Comparison of ENCODE assay signal across 29 cellular contexts in genomic region chr3:49628249-49628648, GRCh38.
"Had no signal": no experiment of that assay in that cellular context is flagged by ENCODE, and none has a peak within 500 bp of the region (broad histone marks: within the 10 kb centered on the region; RNA-seq: fewer than 3 reads in every experiment).

No MANE protein-coding gene starts in this region.

- H3K4me2 ChIP-seq: KMS-11, PC-9 had no signal

- H3K9me3 ChIP-seq: SJCRH30 had no signal

- H2AFZ ChIP-seq: PC-9 had no signal

- H3K4me1 ChIP-seq: SJCRH30 had no signal

- H3K27me3 ChIP-seq: SJCRH30 had no signal

- H3K27ac ChIP-seq: KMS-11, PC-9, RWPE1, SJCRH30, SK-N-MC had no signal

- H3K36me3 ChIP-seq: SJCRH30 had no signal

- H3K4me3 ChIP-seq: PC-9, SJCRH30, SK-N-MC had no signal

- H3K9ac ChIP-seq: KMS-11 had no signal

- DNase-seq: Karpas-422, KBM-7, MM.1S, NCI-H1092, NCI-H1105, NCI-H1417 treated with DMSO at 0.1 percent for 48 hours, NCI-H1436 treated with DMSO at 0.1 percent for 48 hours, NCI-H1694 treated with DMSO at 0.1 percent for 48 hours, NCI-H187 treated with DMSO at 0.1 percent for 48 hours, NCI-H2029, NCI-H2081, NCI-H2171 treated with DMSO at 0.1 percent for 48 hours, NCI-H226, NCI-H446 treated with DMSO at 0.1 percent for 48 hours, NCI-H510A, NCI-H524, NCI-H526, NCI-H69, NCI-H748 treated with DMSO at 0.1 percent for 48 hours, NCI-H82, PC-9, SHP77, SIG-M5, SJCRH30 had no signal

- ATAC-seq: Panc1, Right ventricle myocardium inferior had no signal
